ENCODE assay signal across 9 cellular contexts in genomic region chr14:92922883-92923743, GRCh38. TPM values are rescaled to one million over a fixed set of nuclear protein-coding genes. Genes with fewer than 3 reads are reported as not detected.
DNase-seq lines count a peak whose midpoint lies in the region; ATAC-seq lines count a peak whose summit lies in the region.
"Had no signal": no experiment of that assay in that cellular context is flagged by ENCODE, and none has a peak within 500 bp of the region (broad histone marks: within the 10 kb centered on the region; RNA-seq: fewer than 3 reads in every experiment).

CHGA (plus strand) TSS chr14:92923150; CDS start chr14:92923360, 210 bp downstream.

- DNase-seq in Right ventricle myocardium superior (peak; percentile 77), cardiac septum (ENCODE audit: low spot score) (no peak), NCI-H748 treated with DMSO at 0.1 percent for 48 hours (lab: John Stamatoyannopoulos, UW) (peak; percentile 88), germinal center (ENCODE audit: low spot score) (peak; percentile 68), posterior cingulate gyrus (peak; percentile 41 to 97 (median 74)), cerebellar nuclear complex (lab: John Stamatoyannopoulos, UW) (no peak)
- peak; percentile 41 for DNase-seq in activated T-helper 1 cell treated with anti-CD3 and anti-CD28 coated beads, Interleukin-12 subunit alpha, Interleukin-12 subunit beta, Interleukin-2, Interleukin-4 antibody, amounts not matched to agents 30 ng/mL and 10 ng/mL and 1 ng/mL, durations not matched to agents 14 hours and 24 hours and 36 hours (ENCODE audit: low spot score)

- ATAC-seq in Right ventricle myocardium superior (ENCODE audit: poor library complexity) (peak; percentile 89), GM21825 (IDR thresholded peaks at IDR 0.05; ENCODE audit: unreplicated experiment) (no peak)

- H3K36me3 Mint-ChIP-seq in activated T-helper 1 cell treated with anti-CD3 and anti-CD28 coated beads, Interleukin-12 subunit alpha, Interleukin-12 subunit beta, Interleukin-2, Interleukin-4 antibody, amounts not matched to agents 30 ng/mL and 10 ng/mL and 1 ng/mL, durations not matched to agents 14 hours and 24 hours and 36 hours (ENCODE audit: low read depth), result no peaks in the 10 kb centered on the region
- H3K36me3 Mint-ChIP-seq: activated naive CD8-positive, alpha-beta T cell had no signal

- no peak within 1 kb of the TSS for H3K4me3 Mint-ChIP-seq in activated T-helper 1 cell treated with anti-CD3 and anti-CD28 coated beads, Interleukin-12 subunit alpha, Interleukin-12 subunit beta, Interleukin-2, Interleukin-4 antibody, amounts not matched to agents 30 ng/mL and 10 ng/mL and 1 ng/mL, durations not matched to agents 14 hours and 24 hours and 36 hours
- H3K4me3 Mint-ChIP-seq: activated naive CD8-positive, alpha-beta T cell had no signal

- H3K9me3 Mint-ChIP-seq in activated T-helper 1 cell treated with anti-CD3 and anti-CD28 coated beads, Interleukin-12 subunit alpha, Interleukin-12 subunit beta, Interleukin-2, Interleukin-4 antibody, amounts not matched to agents 30 ng/mL and 10 ng/mL and 1 ng/mL, durations not matched to agents 14 hours and 24 hours and 36 hours, result no peaks in the 10 kb centered on the region

- peaks cover 7% of the 10 kb centered on the region for H3K27me3 Mint-ChIP-seq in activated T-helper 1 cell treated with anti-CD3 and anti-CD28 coated beads, Interleukin-12 subunit alpha, Interleukin-12 subunit beta, Interleukin-2, Interleukin-4 antibody, amounts not matched to agents 30 ng/mL and 10 ng/mL and 1 ng/mL, durations not matched to agents 14 hours and 24 hours and 36 hours (ENCODE audit: insufficient read depth)

- H3K27ac Mint-ChIP-seq in activated T-helper 1 cell treated with anti-CD3 and anti-CD28 coated beads, Interleukin-12 subunit alpha, Interleukin-12 subunit beta, Interleukin-2, Interleukin-4 antibody, amounts not matched to agents 30 ng/mL and 10 ng/mL and 1 ng/mL, durations not matched to agents 14 hours and 24 hours and 36 hours, result no peak within 1 kb of the TSS
- H3K27ac Mint-ChIP-seq: activated naive CD8-positive, alpha-beta T cell had no signal

- no peaks in the 10 kb centered on the region for H3K4me1 Mint-ChIP-seq in activated T-helper 1 cell treated with anti-CD3 and anti-CD28 coated beads, Interleukin-12 subunit alpha, Interleukin-12 subunit beta, Interleukin-2, Interleukin-4 antibody, amounts not matched to agents 30 ng/mL and 10 ng/mL and 1 ng/mL, durations not matched to agents 14 hours and 24 hours and 36 hours (ENCODE audit: low read depth)

- intact Hi-C loops in Right ventricle myocardium superior (cut with DNase I) (no loop called here), cardiac septum (cut with DNase I) (no loop called here), posterior cingulate gyrus (cut with DNase I) (no loop called here)
- intact Hi-C loops in activated T-helper 1 cell treated with anti-CD3 and anti-CD28 coated beads, Interleukin-12 subunit alpha, Interleukin-12 subunit beta, Interleukin-2, Interleukin-4 antibody, amounts not matched to agents 30 ng/mL and 10 ng/mL and 1 ng/mL, durations not matched to agents 14 hours and 24 hours and 36 hours (cut with micrococcal nuclease), result no loop called here

RNA-seq across cellular contexts. Expression of gene CHGA, which starts in this region (rescaled TPM):
- total RNA-seq in Right ventricle myocardium superior, result not detected
- total RNA-seq in cardiac septum, result not detected
- total RNA-seq in activated T-helper 1 cell treated with anti-CD3 and anti-CD28 coated beads, Interleukin-12 subunit alpha, Interleukin-12 subunit beta, Interleukin-2, Interleukin-4 antibody, amounts not matched to agents 30 ng/mL and 10 ng/mL and 1 ng/mL, durations not matched to agents 14 hours and 24 hours and 36 hours, result not detected in 2 replicates

Comparison
In these comparisons a context has a peak if more than half of its experiments do, and no peak if none do; other contexts are left out.
1. Peak in DNase-seq and ATAC-seq in Right ventricle myocardium superior; RNA of the gene not detected or under 1 TPM.
2. Peak in DNase-seq in activated T-helper 1 cell treated with anti-CD3 and anti-CD28 coated beads, Interleukin-12 subunit alpha, Interleukin-12 subunit beta, Interleukin-2, Interleukin-4 antibody, amounts not matched to agents 30 ng/mL and 10 ng/mL and 1 ng/mL, durations not matched to agents 14 hours and 24 hours and 36 hours; RNA of the gene not detected or under 1 TPM.
3. DNase-seq: peak in NCI-H748 treated with DMSO at 0.1 percent for 48 hours (single experiment), germinal center (single experiment) and posterior cingulate gyrus (10 of 10); none in cardiac septum (single experiment) and cerebellar nuclear complex (0 of 2).